ENCODE assay signal across 8 cellular contexts in the genomic region with DNA sequence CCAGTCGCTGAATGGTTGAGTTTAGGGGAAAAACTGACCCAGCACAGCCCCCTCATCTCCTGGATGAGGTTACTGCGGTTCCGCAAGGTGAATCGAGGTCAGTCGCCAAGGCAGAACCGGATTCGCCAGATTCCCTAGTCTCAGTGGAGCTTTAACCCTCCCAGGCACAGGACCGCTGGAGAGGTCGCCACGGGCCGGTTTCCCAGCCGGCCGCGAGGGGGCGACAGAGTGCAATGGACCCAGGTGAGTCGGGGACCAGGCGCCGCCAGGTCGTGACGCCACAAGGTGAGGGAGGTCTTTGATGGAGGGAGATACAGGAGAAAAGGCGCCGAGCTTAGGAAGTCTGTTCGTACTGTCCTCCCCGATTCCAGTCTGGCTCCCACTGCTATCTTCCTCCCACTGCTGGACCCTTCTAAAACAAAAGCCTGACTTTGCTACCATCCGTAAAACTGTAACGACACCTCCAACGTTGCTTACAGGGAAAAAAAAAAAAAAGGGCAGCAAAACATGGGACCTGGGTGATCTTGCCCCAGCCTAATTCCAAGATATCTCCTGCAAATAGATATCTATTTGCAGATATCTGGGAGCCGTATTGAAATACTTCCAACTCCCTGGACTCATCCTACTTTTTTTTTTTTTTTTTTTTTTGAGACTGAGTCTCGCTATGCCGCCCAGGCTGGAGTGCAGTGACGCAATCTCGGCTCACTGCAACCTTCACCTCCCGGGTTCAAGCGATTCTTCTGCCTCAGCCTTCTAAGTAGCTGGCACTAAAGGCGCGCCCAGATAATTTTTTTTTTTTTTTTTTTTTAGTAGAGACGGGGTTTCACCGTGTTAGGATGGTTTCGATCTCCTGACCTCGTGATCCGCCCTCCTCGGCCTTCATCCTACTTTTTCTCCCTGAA. TPM values are rescaled to one million over a fixed set of nuclear protein-coding genes. Genes with fewer than 3 reads are reported as not detected.
A peak's percentile ranks its signal among the peaks of the same experiment; 100 is the strongest.
DNase-seq lines count a peak whose midpoint lies in the region; ATAC-seq and TF ChIP-seq lines count a peak whose summit lies in the region.

No MANE protein-coding gene starts in this region.

- peak overlapping the region; percentile 96 for H3K27ac ChIP-seq in VCaP
- H3K27ac ChIP-seq in iPS-20b (ENCODE audit: low read length): no peak overlapping the region
- no peak overlapping the region for H3K27ac ChIP-seq in skeletal muscle tissue (ENCODE audit: low read depth, low read length)

- H3K4me1 ChIP-seq in iPS-20b (ENCODE audit: insufficient read depth, low read length): peaks cover 5% of the 10 kb centered on the region; the same call in 1 of the 2 replicates
- H3K4me1 ChIP-seq in skeletal muscle tissue (ENCODE audit: control insufficient read depth in 3 of 3, insufficient read depth in 3 of 3, low read length in 3 of 3): peaks cover 28 to 32% (median 32%) of the 10 kb centered on the region in 3 donors

- ATAC-seq in GM21825 (IDR thresholded peaks at IDR 0.05; ENCODE audit: unreplicated experiment) (peak; percentile 35), GM21528 (IDR thresholded peaks at IDR 0.05; ENCODE audit: low FRiP score, unreplicated experiment) (no peak)

- H3K4me3 ChIP-seq in iPS-20b (ENCODE audit: low read length): peak overlapping the region; percentile 96
- peak overlapping the region; percentile 28 to 60 (median 49) for H3K4me3 ChIP-seq in skeletal muscle tissue (ENCODE audit: low read length in 3 of 3)

- H3K27me3 ChIP-seq in iPS-20b (ENCODE audit: insufficient read depth, low read length) (no peaks in the 10 kb centered on the region; the same call in 1 of the 2 replicates), skeletal muscle tissue (ENCODE audit: control insufficient read depth in 3 of 3, insufficient read depth in 3 of 3, low read length in 3 of 3) (peaks cover 0 to 4% (median 3%) of the 10 kb centered on the region in 3 donors)

- in situ Hi-C loops in T47D (cut with HindIII; ENCODE audit: low pct_unique_long_range_greater_than_20kb, low sequenced_read_pairs): no loop called here

- H3K9me3 ChIP-seq in iPS-20b (ENCODE audit: insufficient read depth, low read depth, low read length) (no peaks in the 10 kb centered on the region), skeletal muscle tissue (ENCODE audit: control insufficient read depth in 3 of 3, low read length in 3 of 3) (no peaks in the 10 kb centered on the region)

- H3K9ac ChIP-seq in iPS-20b (ENCODE audit: low read depth, low read length) (peak overlapping the region; percentile 68; the same call in 1 of the 2 replicates), skeletal muscle tissue (ENCODE audit: low read depth in 1 of 3, low read length in 3 of 3) (no peak overlapping the region)

- peak; percentile 99 for TF ChIP-seq CTCF in VCaP (conservative IDR thresholded peaks at IDR 0.05)

- H3K36me3 ChIP-seq in iPS-20b (ENCODE audit: insufficient read depth, low read depth, low read length): no peaks in the 10 kb centered on the region
- H3K36me3 ChIP-seq in skeletal muscle tissue (ENCODE audit: control insufficient read depth in 3 of 3, insufficient read depth in 3 of 3, low read length in 3 of 3): no peaks in the 10 kb centered on the region

- DNase-seq in AML-193 (lab: John Stamatoyannopoulos, UW) (peak; percentile 29 to 37), NCI-H2107 (lab: John Stamatoyannopoulos, UW) (peak; percentile 51), T47D (ENCODE audit: low read depth in 1 of 2, low spot score in 1 of 2) (peak; percentile 74 to 95)

RNA-seq across cellular contexts. Expression of gene GGA1, which starts 1.4 kb away (rescaled TPM):
- 15.7 TPM for total RNA-seq in skeletal muscle tissue

RNA-seq across cellular contexts. Expression of gene LGALS2, which starts 27.4 kb away (rescaled TPM):
- not detected for total RNA-seq in skeletal muscle tissue

RNA-seq across cellular contexts. Expression of gene SH3BP1, which starts 32.2 kb away (rescaled TPM):
- total RNA-seq in skeletal muscle tissue: 9.9 TPM

RNA-seq across cellular contexts. Expression of gene CDC42EP1, which starts 47.0 kb away (rescaled TPM):
- 6.3 TPM for total RNA-seq in skeletal muscle tissue

RNA-seq across cellular contexts. Expression of gene PDXP, which starts 51.3 kb away (rescaled TPM):
- 8.9 TPM for total RNA-seq in skeletal muscle tissue

Comparison
In these comparisons a context has a peak if more than half of its experiments do, and no peak if none do; other contexts are left out.
1. DNase-seq: peak in every context shown above with its lines; median percentile 84 in T47D; 51 in NCI-H2107; 33 in AML-193.